ENCODE assay signal across 9 cellular contexts in the genomic region with DNA sequence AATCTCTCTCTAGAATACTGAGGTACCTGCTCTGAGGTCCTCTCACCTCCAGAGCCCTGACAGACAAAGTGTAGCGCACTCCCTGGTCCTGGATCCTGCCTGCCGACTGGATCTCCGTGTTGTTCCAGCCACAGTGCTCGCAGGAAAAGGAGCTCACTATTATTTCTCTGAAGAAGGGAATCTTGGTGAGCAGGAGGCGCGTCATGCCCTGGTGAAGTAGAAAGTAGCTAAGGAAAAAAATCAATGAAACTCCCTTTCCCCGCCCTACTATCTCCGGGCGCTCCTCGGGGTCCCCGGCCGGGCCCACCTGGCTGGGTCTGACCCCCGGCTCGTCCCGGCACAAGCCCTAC. TPM values are rescaled to one million over a fixed set of nuclear protein-coding genes. Genes with fewer than 3 reads are reported as not detected.
A peak's percentile ranks its signal among the peaks of the same experiment; 100 is the strongest.
DNase-seq lines count a peak whose midpoint lies in the region; ATAC-seq and TF ChIP-seq lines count a peak whose summit lies in the region.
"Had no signal": no experiment of that assay in that cellular context is flagged by ENCODE, and none has a peak within 500 bp of the region (broad histone marks: within the 10 kb centered on the region; RNA-seq: fewer than 3 reads in every experiment).

No MANE protein-coding gene starts in this region.

- TF ChIP-seq CTCF in HFF-Myc (IDR thresholded peaks at IDR 0.05; ENCODE audit: low read depth, low read length, missing control alignments): no peak
- TF ChIP-seq CTCF in adrenal gland (IDR thresholded peaks at IDR 0.05): no peak
- TF ChIP-seq CTCF in right lobe of liver (IDR thresholded peaks at IDR 0.05): no peak
- TF ChIP-seq CTCF in upper lobe of right lung (IDR thresholded peaks at IDR 0.05): no peak

- peak; percentile 27 for DNase-seq in AG20443 (ENCODE audit: low spot score)
- DNase-seq in HFF-Myc (ENCODE audit: extremely low read depth, low read depth): no peak
- DNase-seq in adrenal gland: peak in 1 of 7 donors; percentile 13
- no peak for DNase-seq in right lobe of liver
- no peak for DNase-seq in upper lobe of right lung
- DNase-seq in NCI-H1417 treated with DMSO at 0.1 percent for 48 hours (lab: John Stamatoyannopoulos, UW): no peak

- 0 to 1% (median 0%) methylated on average over 11 to 15 of the region's 15 CpGs for WGBS in adrenal gland, 4 donors
- WGBS in right lobe of liver (ENCODE audit: insufficient coverage, low coverage, low lambda C conversion rate, missing lambda C conversion rate): 0% methylated on average over 15 of the region's 15 CpGs

- H3K27me3 ChIP-seq in adrenal gland (no peaks in the 10 kb centered on the region), right lobe of liver (no peaks in the 10 kb centered on the region), upper lobe of right lung (no peaks in the 10 kb centered on the region)

- H3K4me1 ChIP-seq in adrenal gland (replicated peaks in 1 of 2) (peaks cover 0 to 9% of the 10 kb centered on the region in 2 donors), right lobe of liver (peaks cover 0 to 41% (median 0%) of the 10 kb centered on the region in 4 donors), upper lobe of right lung (peaks cover 21% of the 10 kb centered on the region)

- H3K36me3 ChIP-seq in adrenal gland (replicated peaks in 1 of 2) (peaks cover 0 to 39% of the 10 kb centered on the region in 2 donors), right lobe of liver (peaks cover 5 to 47% (median 25%) of the 10 kb centered on the region in 4 donors), upper lobe of right lung (peaks cover 40% of the 10 kb centered on the region)

- peak overlapping the region in 4 of 5 donors; percentile 61 to 83 (median 76) for H3K27ac ChIP-seq in adrenal gland
- H3K27ac ChIP-seq in right lobe of liver: peak overlapping the region; percentile 72 to 82 (median 73)
- peak overlapping the region; percentile 93 for H3K27ac ChIP-seq in upper lobe of right lung

- ATAC-seq in right lobe of liver (no peak), upper lobe of right lung (no peak), HG02884 (IDR thresholded peaks at IDR 0.05; ENCODE audit: unreplicated experiment) (no peak), GM19397 (IDR thresholded peaks at IDR 0.05; ENCODE audit: unreplicated experiment) (no peak)

- intact Hi-C loops in adrenal gland (cut with DNase I): loop anchor here in 1 of 2 donors (10.0 kb wide), 1 partner anchor 437 kb away; no protein-coding TSS in a partner anchor
- intact Hi-C loops in right lobe of liver (cut with DNase I): no loop called here
- intact Hi-C loops in upper lobe of right lung (cut with DNase I): loop anchor here (10.0 kb wide), 1 partner anchor 317 kb away; no protein-coding TSS in a partner anchor

- no peak for TF ChIP-seq POLR2A in adrenal gland (IDR thresholded peaks at IDR 0.05)
- no peak for TF ChIP-seq POLR2A in right lobe of liver (IDR thresholded peaks at IDR 0.05)

- H3K9me3 ChIP-seq in adrenal gland (replicated peaks in 1 of 3) (no peaks in the 10 kb centered on the region), right lobe of liver (no peaks in the 10 kb centered on the region), upper lobe of right lung (no peaks in the 10 kb centered on the region)

- H3K4me3 ChIP-seq in HFF-Myc (replicated peaks; ENCODE audit: low read depth, low read length) (peak overlapping the region; percentile 85), adrenal gland (peak overlapping the region; percentile 30 to 97 (median 81)), right lobe of liver (peak overlapping the region; percentile 82 to 99 (median 90)), upper lobe of right lung (peak overlapping the region; percentile 89)

RNA-seq across cellular contexts. Expression of gene ZPR1, which starts 0.4 kb away (rescaled TPM):
- 10 to 100 TPM; 10.8 to 61.8 (median 28.1) TPM for total RNA-seq in adrenal gland
- polyA plus RNA-seq in adrenal gland: 10 to 100 TPM; 10.5 to 63.6 (median 11.0) TPM
- 10 to 100 TPM; 17.9 to 86.6 (median 30.2) TPM for total RNA-seq in right lobe of liver
- total RNA-seq in upper lobe of right lung: 43.1 TPM

RNA-seq across cellular contexts. Expression of gene APOA5, which starts 4.3 kb away (rescaled TPM):
- total RNA-seq in adrenal gland (under 1 TPM in 2 of 8 donors, not detected in 6; 0.11 to 0.54 TPM), right lobe of liver (1,000 to 10,000 TPM in 1 of 6 experiments, 100 to 1,000 TPM in 4, 10 to 100 TPM in 1; 57.8 to 1,064 (median 724) TPM), upper lobe of right lung (not detected)
- not detected for polyA plus RNA-seq in adrenal gland
- total RNA-seq: renal cortical epithelial cell had no signal

RNA-seq across cellular contexts. Expression of gene BUD13, which starts 14.6 kb away (rescaled TPM):
- total RNA-seq in adrenal gland (10 to 100 TPM in 5 of 8 donors, 1 to 10 TPM in 3; 7.5 to 20.4 (median 10.6) TPM), right lobe of liver (1 to 10 TPM; 3.6 to 6.3 (median 5.0) TPM), upper lobe of right lung (17.7 TPM)
- polyA plus RNA-seq in adrenal gland: 10 to 100 TPM; 11.1 to 14.3 (median 12.5) TPM

RNA-seq across cellular contexts. Expression of gene APOA4, which starts 35.7 kb away (rescaled TPM):
- not detected for total RNA-seq in adrenal gland
- polyA plus RNA-seq in adrenal gland: under 1 TPM in 1 of 3 donors, not detected in 2; 0.17 TPM
- total RNA-seq in right lobe of liver: 1,000 to 10,000 TPM in 2 of 6 experiments, 100 to 1,000 TPM in 2, 10 to 100 TPM in 2; 21.9 to 1,288 (median 117) TPM
- total RNA-seq in upper lobe of right lung: not detected
- total RNA-seq: renal cortical epithelial cell had no signal

RNA-seq across cellular contexts. Expression of gene APOC3, which starts 42.3 kb away (rescaled TPM):
- total RNA-seq in adrenal gland (1 to 10 TPM in 2 of 8 donors, under 1 TPM in 1, not detected in 5; 0.84 to 3.1 (median 2.9) TPM), right lobe of liver (over 10,000 TPM in 3 of 6 experiments, 1,000 to 10,000 TPM in 3; 4,225 to 15,106 (median 9,815) TPM), upper lobe of right lung (not detected)
- 1 to 10 TPM in 2 of 3 donors, under 1 TPM in 1; 0.20 to 1.6 (median 1.0) TPM for polyA plus RNA-seq in adrenal gland
- total RNA-seq: renal cortical epithelial cell had no signal

Comparison
In these comparisons a context has a peak if more than half of its experiments do, and no peak if none do; other contexts are left out.
1. RNA of gene APOA5, which starts 4.3 kb away (total RNA-seq): 57.8 to 1,064 TPM in right lobe of liver; not detected in upper lobe of right lung (single experiment) and 0.11 to 0.54 TPM in adrenal gland; every median in the first group is over 10 times any median in the second.
2. Peak in every context shown above with its lines, with median percentiles within 50 percentile points of each other: H3K4me3 ChIP-seq and H3K27ac ChIP-seq.